In genomic region chr9:124800306-124801259, GRCh38 we compare ENCODE assay signal across 11 cellular contexts. TPM values are rescaled to one million over a fixed set of nuclear protein-coding genes. Genes with fewer than 3 reads are reported as not detected.
DNase-seq lines count a peak whose midpoint lies in the region; ATAC-seq and TF ChIP-seq lines count a peak whose summit lies in the region.
"Had no signal": no experiment of that assay in that cellular context is flagged by ENCODE, and none has a peak within 500 bp of the region (broad histone marks: within the 10 kb centered on the region; RNA-seq: fewer than 3 reads in every experiment).

No MANE protein-coding gene starts in this region.

- intact Hi-C loops in thyroid gland (cut with DNase I), result no loop called here

- H3K27me3 ChIP-seq in Peyer's patch, result no peaks in the 10 kb centered on the region
- H3K27me3 ChIP-seq in thyroid gland, result no peaks in the 10 kb centered on the region

- H3K36me3 ChIP-seq in Peyer's patch, result no peaks in the 10 kb centered on the region
- H3K36me3 ChIP-seq in thyroid gland, result no peaks in the 10 kb centered on the region
- H3K36me3 ChIP-seq: tibial artery had no signal

- TF ChIP-seq POLR2A in Peyer's patch (IDR thresholded peaks at IDR 0.05) (no peak), thyroid gland (IDR thresholded peaks at IDR 0.05) (no peak)

- no peak for TF ChIP-seq CTCF in Peyer's patch (IDR thresholded peaks at IDR 0.05)
- no peak for TF ChIP-seq CTCF in thyroid gland (IDR thresholded peaks at IDR 0.05)

- H3K9me3 ChIP-seq in Peyer's patch (no peaks in the 10 kb centered on the region), thyroid gland (no peaks in the 10 kb centered on the region)
- H3K9me3 ChIP-seq: tibial artery had no signal

- H3K4me1 ChIP-seq in Peyer's patch, result peaks cover 0 to 7% (median 0%) of the 10 kb centered on the region in 4 donors
- peaks cover 18 to 31% of the 10 kb centered on the region in 2 donors for H3K4me1 ChIP-seq in thyroid gland

- no peak for ATAC-seq in GM21381 (IDR thresholded peaks at IDR 0.05; ENCODE audit: unreplicated experiment)

- DNase-seq in DMS 273 (lab: John Stamatoyannopoulos, UW; ENCODE audit: unreplicated experiment), result peak; percentile 71
- no peak for DNase-seq in DMS 273 treated with DMSO at 0.1 percent for 48 hours (lab: John Stamatoyannopoulos, UW)
- DNase-seq in Peyer's patch, result peak in 2 of 3 donors; percentile 63 to 75
- DNase-seq in germinal center (ENCODE audit: low spot score), result peak; percentile 83
- peak; percentile 23 to 27 for DNase-seq in thyroid gland
- DNase-seq in activated CD8-positive, alpha-beta memory T cell treated with anti-CD3 and anti-CD28 coated beads, Interleukin-2, amount 50 U/mL, for 4 hours, result no peak
- no peak for DNase-seq in middle frontal gyrus (ENCODE audit: extremely low spot score, low spot score)
- DNase-seq: NCI-H1436 had no signal

- 69 to 81% methylated on average over 15 of the region's 15 CpGs for WGBS in thyroid gland, 2 donors

- H3K4me3 ChIP-seq in Peyer's patch, result no peak overlapping the region
- H3K4me3 ChIP-seq in thyroid gland (replicated peaks in 1 of 3), result no peak overlapping the region
- H3K4me3 ChIP-seq: tibial artery had no signal

- H3K27ac ChIP-seq in Peyer's patch (peak overlapping the region in 2 of 4 donors; percentile 17 to 64), thyroid gland (peak overlapping the region in 1 of 3 donors; percentile 12)
- H3K27ac ChIP-seq: 22Rv1, tibial artery had no signal

RNA-seq across cellular contexts. Expression of gene OLFML2A, which starts 23.6 kb away (rescaled TPM):
- total RNA-seq in Peyer's patch, result 10 to 100 TPM in 1 of 4 donors, 1 to 10 TPM in 2, under 1 TPM in 1; 0.88 to 10.0 (median 8.7) TPM
- 10 to 100 TPM; 40.7 to 64.3 (median 50.2) TPM for total RNA-seq in thyroid gland

RNA-seq across cellular contexts. Expression of gene NR6A1, which starts 29.5 kb away (rescaled TPM):
- total RNA-seq in Peyer's patch, result 10 to 100 TPM; 10.7 to 43.0 (median 28.1) TPM
- total RNA-seq in thyroid gland, result 10 to 100 TPM; 15.3 to 25.0 (median 19.3) TPM

RNA-seq across cellular contexts. Expression of gene WDR38, which starts 52.7 kb away (rescaled TPM):
- total RNA-seq in Peyer's patch, result not detected
- total RNA-seq in thyroid gland, result 1 to 10 TPM in 1 of 4 donors, under 1 TPM in 2, not detected in 1; 0.33 to 1.5 (median 0.79) TPM

Comparison
In these comparisons a context has a peak if more than half of its experiments do, and no peak if none do; other contexts are left out.
1. DNase-seq: peak in DMS 273 (single experiment), Peyer's patch (2 of 3), germinal center (single experiment) and thyroid gland (2 of 2); none in DMS 273 treated with DMSO at 0.1 percent for 48 hours (single experiment), activated CD8-positive, alpha-beta memory T cell treated with anti-CD3 and anti-CD28 coated beads, Interleukin-2, amount 50 U/mL, for 4 hours (single experiment) and middle frontal gyrus (single experiment).